8 cellular contexts compared by ENCODE assay signal in the genomic region with DNA sequence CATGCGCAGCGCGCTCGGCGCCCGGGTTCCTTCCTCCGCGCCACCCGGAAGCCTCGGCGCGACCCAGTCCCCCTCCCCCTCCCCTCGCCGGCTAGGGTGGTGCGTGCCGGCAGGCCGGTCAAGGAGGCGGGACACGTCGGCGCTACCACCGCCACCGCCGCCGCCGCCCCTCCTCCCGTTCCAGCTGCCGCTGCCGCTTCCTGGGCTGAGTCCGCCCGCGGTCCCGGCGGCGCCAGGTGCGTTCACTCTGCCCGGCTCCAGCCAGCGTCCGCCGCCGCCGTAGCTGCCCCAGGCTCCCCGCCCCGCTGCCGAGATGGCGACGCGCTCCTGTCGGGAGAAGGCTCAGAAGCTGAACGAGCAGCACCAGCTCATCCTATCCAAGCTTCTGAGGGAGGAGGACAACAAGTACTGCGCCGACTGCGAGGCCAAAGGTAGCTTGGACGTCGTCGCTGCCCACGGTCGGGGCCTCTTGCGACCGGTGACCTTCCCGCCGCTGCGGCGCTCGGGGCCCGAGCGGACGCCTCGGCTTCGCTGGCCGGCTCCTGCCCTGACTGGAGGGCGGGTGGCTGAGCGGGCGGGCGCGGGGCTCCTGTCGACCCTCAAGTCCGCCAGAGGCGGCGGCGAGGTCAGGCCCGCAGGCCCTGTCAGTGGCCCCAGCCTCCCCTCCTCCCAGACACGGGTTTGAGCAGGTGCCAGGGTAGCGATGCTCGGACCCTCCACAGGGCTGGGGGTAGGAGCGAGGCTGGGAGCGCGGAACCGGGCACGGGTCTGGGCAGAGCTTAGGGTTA. TPM values are rescaled to one million over a fixed set of nuclear protein-coding genes. Genes with fewer than 3 reads are reported as not detected.
A peak's percentile ranks its signal among the peaks of the same experiment; 100 is the strongest.
DNase-seq lines count a peak whose midpoint lies in the region; ATAC-seq and TF ChIP-seq lines count a peak whose summit lies in the region.

A gene (plus strand): TSS at position 173 of the 788 bp plus-strand sequence. CDS start 141 bp downstream, at position 314.

- peak within 1 kb of the TSS; percentile 91 for H3K27ac Mint-ChIP-seq in activated CD4-positive, alpha-beta T cell treated with anti-CD3 and anti-CD28 coated beads, Interleukin-2, amount 10 ng/mL, durations not matched to agents 7 days and 5 days

- DNase-seq in GM19240 (ENCODE audit: insufficient read length, low spot score) (peak; percentile 80), NCI-H524 treated with DMSO at 0.1 percent for 48 hours (lab: John Stamatoyannopoulos, UW) (peak; percentile 50), coronary artery (ENCODE audit: low spot score) (peak; percentile 95), left kidney (ENCODE audit: low read depth, low spot score) (peak; percentile 98)
- peak; percentile 92 for DNase-seq in activated CD4-positive, alpha-beta T cell treated with anti-CD3 and anti-CD28 coated beads, Interleukin-2, amount 10 ng/mL, durations not matched to agents 7 days and 5 days
- peak; percentile 93 for DNase-seq in stimulated activated CD4-positive, alpha-beta T cell treated with anti-CD3 and anti-CD28 coated beads, Interleukin-1b, Interleukin-23, amount 100 ng/mL, for 48 hours

- peaks cover 41% of the 10 kb centered on the region for H3K36me3 Mint-ChIP-seq in activated CD4-positive, alpha-beta T cell treated with anti-CD3 and anti-CD28 coated beads, Interleukin-2, amount 10 ng/mL, durations not matched to agents 7 days and 5 days (ENCODE audit: low read depth)

- H3K9ac ChIP-seq in BLaER1 treated with 17β-estradiol and CSF1 and Interleukin-3, amounts not matched to agents 10 nM and 100 nM = peak within 1 kb of the TSS; percentile 84 to 95 (median 89)

- CTCF ChIA-PET in activated CD4-positive, alpha-beta T cell treated with anti-CD3 and anti-CD28 coated beads, Interleukin-2, amount 10 ng/mL, durations not matched to agents 7 days and 5 days (lab: Charles Lee) = interaction anchor here (0.6 to 2.4 kb wide), 10 partner anchors 10 to 94 kb away, joined by 3 to 7 read pairs (median 5); no protein-coding TSS in a partner anchor

- peak; percentile 79 for ATAC-seq in HG03457 (IDR thresholded peaks at IDR 0.05; ENCODE audit: unreplicated experiment)

- peaks cover 0 to 45% (median 29%) of the 10 kb centered on the region in 11 experiments; a peak in 14 of 22 replicates for H4K20me1 ChIP-seq in BLaER1 treated with 17β-estradiol and CSF1 and Interleukin-3, amounts not matched to agents 10 nM and 100 nM

- peak within 1 kb of the TSS; percentile 83 to 94 (median 88) for H3K27ac ChIP-seq in BLaER1 treated with 17β-estradiol and CSF1 and Interleukin-3, amounts not matched to agents 10 nM and 100 nM
- peak within 1 kb of the TSS; percentile 81 to 91 for H3K27ac ChIP-seq in coronary artery

- H3K36me3 ChIP-seq in BLaER1 treated with 17β-estradiol and CSF1 and Interleukin-3, amounts not matched to agents 10 nM and 100 nM = peaks cover 0 to 6% (median 4%) of the 10 kb centered on the region in 11 experiments; a peak in 3 of 22 replicates

- H3K4me3 Mint-ChIP-seq in activated CD4-positive, alpha-beta T cell treated with anti-CD3 and anti-CD28 coated beads, Interleukin-2, amount 10 ng/mL, durations not matched to agents 7 days and 5 days = peak within 1 kb of the TSS; percentile 95

- no peaks in the 10 kb centered on the region for H3K27me3 Mint-ChIP-seq in activated CD4-positive, alpha-beta T cell treated with anti-CD3 and anti-CD28 coated beads, Interleukin-2, amount 10 ng/mL, durations not matched to agents 7 days and 5 days

- peaks cover 55% of the 10 kb centered on the region for H3K4me1 Mint-ChIP-seq in activated CD4-positive, alpha-beta T cell treated with anti-CD3 and anti-CD28 coated beads, Interleukin-2, amount 10 ng/mL, durations not matched to agents 7 days and 5 days

- H3K27me3 ChIP-seq in BLaER1 treated with 17β-estradiol and CSF1 and Interleukin-3, amounts not matched to agents 10 nM and 100 nM = no peaks in the 10 kb centered on the region

- peaks cover 19 to 46% (median 33%) of the 10 kb centered on the region in 10 experiments for H3K4me1 ChIP-seq in BLaER1 treated with 17β-estradiol and CSF1 and Interleukin-3, amounts not matched to agents 10 nM and 100 nM

- no peak for TF ChIP-seq CTCF in coronary artery (IDR thresholded peaks at IDR 0.05)

- H3K9me3 ChIP-seq in BLaER1 treated with 17β-estradiol and CSF1 and Interleukin-3, amounts not matched to agents 10 nM and 100 nM (replicated peaks in 1 of 11) = no peaks in the 10 kb centered on the region

- H3K4me2 ChIP-seq in BLaER1 treated with 17β-estradiol and CSF1 and Interleukin-3, amounts not matched to agents 10 nM and 100 nM = peak within 1 kb of the TSS; percentile 77 to 96 (median 91)

- peaks cover 5% of the 10 kb centered on the region for H3K9me3 Mint-ChIP-seq in activated CD4-positive, alpha-beta T cell treated with anti-CD3 and anti-CD28 coated beads, Interleukin-2, amount 10 ng/mL, durations not matched to agents 7 days and 5 days

- POLR2A ChIA-PET in activated CD4-positive, alpha-beta T cell treated with anti-CD3 and anti-CD28 coated beads, Interleukin-2, amount 10 ng/mL, durations not matched to agents 7 days and 5 days (lab: Charles Lee) = interaction anchor here (0.7 kb wide), 2 partner anchors 10 to 16 kb away, joined by 3 read pairs; no protein-coding TSS in a partner anchor

- H3K4me3 ChIP-seq in BLaER1 treated with 17β-estradiol and CSF1 and Interleukin-3, amounts not matched to agents 10 nM and 100 nM = peak within 1 kb of the TSS; percentile 79 to 98 (median 90)
- H3K4me3 ChIP-seq in coronary artery = peak within 1 kb of the TSS; percentile 88

RNA-seq across cellular contexts. Expression of the gene that starts here (rescaled TPM):
- 10 to 100 TPM; 51.2 to 62.0 TPM for total RNA-seq in activated CD4-positive, alpha-beta T cell treated with anti-CD3 and anti-CD28 coated beads, Interleukin-2, amount 10 ng/mL, durations not matched to agents 7 days and 5 days

Comparison
In these comparisons a context has a peak if more than half of its experiments do, and no peak if none do; other contexts are left out.
1. Peak in every context shown above with its lines: DNase-seq, ATAC-seq, H3K4me3 ChIP-seq and H3K27ac ChIP-seq.